In the genomic region with DNA sequence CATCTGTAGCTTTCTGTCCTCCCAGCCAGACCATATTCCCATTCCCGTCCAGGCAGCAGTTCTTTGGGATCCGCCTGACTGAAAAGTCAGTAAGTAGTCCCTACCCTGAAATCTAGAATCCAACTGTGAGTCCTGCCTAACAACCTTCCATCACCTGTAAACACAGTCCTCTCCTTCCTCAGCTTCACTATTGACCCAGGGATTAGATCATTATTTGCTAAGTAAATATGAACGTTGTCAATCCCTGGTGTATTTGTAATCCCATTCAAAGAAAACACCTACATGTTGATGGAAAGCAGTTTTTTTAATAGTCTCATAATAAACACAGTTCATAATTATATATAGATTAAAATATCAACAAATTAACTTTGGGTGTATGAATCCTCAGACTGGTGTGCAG, we compare ENCODE assay signal across 1 cellular context.
A peak's percentile ranks its signal among the peaks of the same experiment; 100 is the strongest.
TF ChIP-seq lines count a peak whose summit lies in the region.

No MANE protein-coding gene starts in this region.

TF ChIP-seq in HepG2, 621 proteins besides CTCF, POLR2A, EP300 and RAD21 (continued from another document and continues in another):
- TF ChIP-seq, protein P1, sequence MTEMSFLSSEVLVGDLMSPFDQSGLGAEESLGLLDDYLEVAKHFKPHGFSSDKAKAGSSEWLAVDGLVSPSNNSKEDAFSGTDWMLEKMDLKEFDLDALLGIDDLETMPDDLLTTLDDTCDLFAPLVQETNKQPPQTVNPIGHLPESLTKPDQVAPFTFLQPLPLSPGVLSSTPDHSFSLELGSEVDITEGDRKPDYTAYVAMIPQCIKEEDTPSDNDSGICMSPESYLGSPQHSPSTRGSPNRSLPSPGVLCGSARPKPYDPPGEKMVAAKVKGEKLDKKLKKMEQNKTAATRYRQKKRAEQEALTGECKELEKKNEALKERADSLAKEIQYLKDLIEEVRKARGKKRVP (CRISPR knock-in tag; IDR thresholded peaks at IDR 0.05): peak in 1 of 2 experiments; percentile 43; a peak in 1 of 4 replicates
- TF ChIP-seq ZNF451 (CRISPR knock-in tag; IDR thresholded peaks at IDR 0.05): no peak
- no peak for TF ChIP-seq SETDB1 (CRISPR knock-in tag; IDR thresholded peaks at IDR 0.05; ENCODE audit: borderline replicate concordance)
- TF ChIP-seq GTF3A (CRISPR knock-in tag; conservative IDR thresholded peaks at IDR 0.05): no peak
- peak; percentile 70 for TF ChIP-seq KAT8 (CRISPR knock-in tag; IDR thresholded peaks at IDR 0.05)
- no peak; the same call in 1 of the 2 replicates for TF ChIP-seq PHF21A (CRISPR knock-in tag; IDR thresholded peaks at IDR 0.05)
- peak; percentile 100 for TF ChIP-seq FOXA1 (IDR thresholded peaks at IDR 0.05)
- TF ChIP-seq FOXA1 (CRISPR knock-in tag; IDR thresholded peaks at IDR 0.05): peak; percentile 100
- no peak for TF ChIP-seq TGIF2 (CRISPR knock-in tag; IDR thresholded peaks at IDR 0.05)
- no peak for TF ChIP-seq AKAP8 (CRISPR knock-in tag; IDR thresholded peaks at IDR 0.05)
- no peak for TF ChIP-seq GTF2F1 (IDR thresholded peaks at IDR 0.05; ENCODE audit: low read length)
- no peak for TF ChIP-seq ATM (IDR thresholded peaks at IDR 0.05; ENCODE audit: borderline replicate concordance)
- TF ChIP-seq RBM39 (IDR thresholded peaks at IDR 0.05; ENCODE audit: low read depth, low read length, poor library complexity, severe bottlenecking): no peak
- TF ChIP-seq, protein P2, sequence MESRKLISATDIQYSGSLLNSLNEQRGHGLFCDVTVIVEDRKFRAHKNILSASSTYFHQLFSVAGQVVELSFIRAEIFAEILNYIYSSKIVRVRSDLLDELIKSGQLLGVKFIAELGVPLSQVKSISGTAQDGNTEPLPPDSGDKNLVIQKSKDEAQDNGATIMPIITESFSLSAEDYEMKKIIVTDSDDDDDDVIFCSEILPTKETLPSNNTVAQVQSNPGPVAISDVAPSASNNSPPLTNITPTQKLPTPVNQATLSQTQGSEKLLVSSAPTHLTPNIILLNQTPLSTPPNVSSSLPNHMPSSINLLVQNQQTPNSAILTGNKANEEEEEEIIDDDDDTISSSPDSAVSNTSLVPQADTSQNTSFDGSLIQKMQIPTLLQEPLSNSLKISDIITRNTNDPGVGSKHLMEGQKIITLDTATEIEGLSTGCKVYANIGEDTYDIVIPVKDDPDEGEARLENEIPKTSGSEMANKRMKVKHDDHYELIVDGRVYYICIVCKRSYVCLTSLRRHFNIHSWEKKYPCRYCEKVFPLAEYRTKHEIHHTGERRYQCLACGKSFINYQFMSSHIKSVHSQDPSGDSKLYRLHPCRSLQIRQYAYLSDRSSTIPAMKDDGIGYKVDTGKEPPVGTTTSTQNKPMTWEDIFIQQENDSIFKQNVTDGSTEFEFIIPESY (CRISPR knock-in tag; IDR thresholded peaks at IDR 0.05): no peak
- no peak for TF ChIP-seq TP53 (CRISPR knock-in tag; conservative IDR thresholded peaks at IDR 0.05)
- TF ChIP-seq U2AF1 (optimal IDR thresholded peaks at IDR 0.05; ENCODE audit: low read depth, low read length): no peak
- TF ChIP-seq ZNF703 (CRISPR knock-in tag; IDR thresholded peaks at IDR 0.05; ENCODE audit: borderline replicate concordance): peak; percentile 50; the same call in 1 of the 2 replicates
- TF ChIP-seq MTF2 (CRISPR knock-in tag; IDR thresholded peaks at IDR 0.05; ENCODE audit: borderline replicate concordance): no peak
- TF ChIP-seq, protein P3, sequence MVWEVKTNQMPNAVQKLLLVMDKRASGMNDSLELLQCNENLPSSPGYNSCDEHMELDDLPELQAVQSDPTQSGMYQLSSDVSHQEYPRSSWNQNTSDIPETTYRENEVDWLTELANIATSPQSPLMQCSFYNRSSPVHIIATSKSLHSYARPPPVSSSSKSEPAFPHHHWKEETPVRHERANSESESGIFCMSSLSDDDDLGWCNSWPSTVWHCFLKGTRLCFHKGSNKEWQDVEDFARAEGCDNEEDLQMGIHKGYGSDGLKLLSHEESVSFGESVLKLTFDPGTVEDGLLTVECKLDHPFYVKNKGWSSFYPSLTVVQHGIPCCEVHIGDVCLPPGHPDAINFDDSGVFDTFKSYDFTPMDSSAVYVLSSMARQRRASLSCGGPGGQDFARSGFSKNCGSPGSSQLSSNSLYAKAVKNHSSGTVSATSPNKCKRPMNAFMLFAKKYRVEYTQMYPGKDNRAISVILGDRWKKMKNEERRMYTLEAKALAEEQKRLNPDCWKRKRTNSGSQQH (CRISPR knock-in tag; IDR thresholded peaks at IDR 0.05; ENCODE audit: low read depth): peak; percentile 68; the same call in 1 of the 2 replicates
- TF ChIP-seq, protein P4, sequence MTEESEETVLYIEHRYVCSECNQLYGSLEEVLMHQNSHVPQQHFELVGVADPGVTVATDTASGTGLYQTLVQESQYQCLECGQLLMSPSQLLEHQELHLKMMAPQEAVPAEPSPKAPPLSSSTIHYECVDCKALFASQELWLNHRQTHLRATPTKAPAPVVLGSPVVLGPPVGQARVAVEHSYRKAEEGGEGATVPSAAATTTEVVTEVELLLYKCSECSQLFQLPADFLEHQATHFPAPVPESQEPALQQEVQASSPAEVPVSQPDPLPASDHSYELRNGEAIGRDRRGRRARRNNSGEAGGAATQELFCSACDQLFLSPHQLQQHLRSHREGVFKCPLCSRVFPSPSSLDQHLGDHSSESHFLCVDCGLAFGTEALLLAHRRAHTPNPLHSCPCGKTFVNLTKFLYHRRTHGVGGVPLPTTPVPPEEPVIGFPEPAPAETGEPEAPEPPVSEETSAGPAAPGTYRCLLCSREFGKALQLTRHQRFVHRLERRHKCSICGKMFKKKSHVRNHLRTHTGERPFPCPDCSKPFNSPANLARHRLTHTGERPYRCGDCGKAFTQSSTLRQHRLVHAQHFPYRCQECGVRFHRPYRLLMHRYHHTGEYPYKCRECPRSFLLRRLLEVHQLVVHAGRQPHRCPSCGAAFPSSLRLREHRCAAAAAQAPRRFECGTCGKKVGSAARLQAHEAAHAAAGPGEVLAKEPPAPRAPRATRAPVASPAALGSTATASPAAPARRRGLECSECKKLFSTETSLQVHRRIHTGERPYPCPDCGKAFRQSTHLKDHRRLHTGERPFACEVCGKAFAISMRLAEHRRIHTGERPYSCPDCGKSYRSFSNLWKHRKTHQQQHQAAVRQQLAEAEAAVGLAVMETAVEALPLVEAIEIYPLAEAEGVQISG (CRISPR knock-in tag; IDR thresholded peaks at IDR 0.05): no peak
- TF ChIP-seq, protein P5, sequence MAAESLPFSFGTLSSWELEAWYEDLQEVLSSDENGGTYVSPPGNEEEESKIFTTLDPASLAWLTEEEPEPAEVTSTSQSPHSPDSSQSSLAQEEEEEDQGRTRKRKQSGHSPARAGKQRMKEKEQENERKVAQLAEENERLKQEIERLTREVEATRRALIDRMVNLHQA (CRISPR knock-in tag; IDR thresholded peaks at IDR 0.05): no peak
- TF ChIP-seq SRSF1 (optimal IDR thresholded peaks at IDR 0.05; ENCODE audit: low read depth, low read length): no peak
- TF ChIP-seq, protein P6, sequence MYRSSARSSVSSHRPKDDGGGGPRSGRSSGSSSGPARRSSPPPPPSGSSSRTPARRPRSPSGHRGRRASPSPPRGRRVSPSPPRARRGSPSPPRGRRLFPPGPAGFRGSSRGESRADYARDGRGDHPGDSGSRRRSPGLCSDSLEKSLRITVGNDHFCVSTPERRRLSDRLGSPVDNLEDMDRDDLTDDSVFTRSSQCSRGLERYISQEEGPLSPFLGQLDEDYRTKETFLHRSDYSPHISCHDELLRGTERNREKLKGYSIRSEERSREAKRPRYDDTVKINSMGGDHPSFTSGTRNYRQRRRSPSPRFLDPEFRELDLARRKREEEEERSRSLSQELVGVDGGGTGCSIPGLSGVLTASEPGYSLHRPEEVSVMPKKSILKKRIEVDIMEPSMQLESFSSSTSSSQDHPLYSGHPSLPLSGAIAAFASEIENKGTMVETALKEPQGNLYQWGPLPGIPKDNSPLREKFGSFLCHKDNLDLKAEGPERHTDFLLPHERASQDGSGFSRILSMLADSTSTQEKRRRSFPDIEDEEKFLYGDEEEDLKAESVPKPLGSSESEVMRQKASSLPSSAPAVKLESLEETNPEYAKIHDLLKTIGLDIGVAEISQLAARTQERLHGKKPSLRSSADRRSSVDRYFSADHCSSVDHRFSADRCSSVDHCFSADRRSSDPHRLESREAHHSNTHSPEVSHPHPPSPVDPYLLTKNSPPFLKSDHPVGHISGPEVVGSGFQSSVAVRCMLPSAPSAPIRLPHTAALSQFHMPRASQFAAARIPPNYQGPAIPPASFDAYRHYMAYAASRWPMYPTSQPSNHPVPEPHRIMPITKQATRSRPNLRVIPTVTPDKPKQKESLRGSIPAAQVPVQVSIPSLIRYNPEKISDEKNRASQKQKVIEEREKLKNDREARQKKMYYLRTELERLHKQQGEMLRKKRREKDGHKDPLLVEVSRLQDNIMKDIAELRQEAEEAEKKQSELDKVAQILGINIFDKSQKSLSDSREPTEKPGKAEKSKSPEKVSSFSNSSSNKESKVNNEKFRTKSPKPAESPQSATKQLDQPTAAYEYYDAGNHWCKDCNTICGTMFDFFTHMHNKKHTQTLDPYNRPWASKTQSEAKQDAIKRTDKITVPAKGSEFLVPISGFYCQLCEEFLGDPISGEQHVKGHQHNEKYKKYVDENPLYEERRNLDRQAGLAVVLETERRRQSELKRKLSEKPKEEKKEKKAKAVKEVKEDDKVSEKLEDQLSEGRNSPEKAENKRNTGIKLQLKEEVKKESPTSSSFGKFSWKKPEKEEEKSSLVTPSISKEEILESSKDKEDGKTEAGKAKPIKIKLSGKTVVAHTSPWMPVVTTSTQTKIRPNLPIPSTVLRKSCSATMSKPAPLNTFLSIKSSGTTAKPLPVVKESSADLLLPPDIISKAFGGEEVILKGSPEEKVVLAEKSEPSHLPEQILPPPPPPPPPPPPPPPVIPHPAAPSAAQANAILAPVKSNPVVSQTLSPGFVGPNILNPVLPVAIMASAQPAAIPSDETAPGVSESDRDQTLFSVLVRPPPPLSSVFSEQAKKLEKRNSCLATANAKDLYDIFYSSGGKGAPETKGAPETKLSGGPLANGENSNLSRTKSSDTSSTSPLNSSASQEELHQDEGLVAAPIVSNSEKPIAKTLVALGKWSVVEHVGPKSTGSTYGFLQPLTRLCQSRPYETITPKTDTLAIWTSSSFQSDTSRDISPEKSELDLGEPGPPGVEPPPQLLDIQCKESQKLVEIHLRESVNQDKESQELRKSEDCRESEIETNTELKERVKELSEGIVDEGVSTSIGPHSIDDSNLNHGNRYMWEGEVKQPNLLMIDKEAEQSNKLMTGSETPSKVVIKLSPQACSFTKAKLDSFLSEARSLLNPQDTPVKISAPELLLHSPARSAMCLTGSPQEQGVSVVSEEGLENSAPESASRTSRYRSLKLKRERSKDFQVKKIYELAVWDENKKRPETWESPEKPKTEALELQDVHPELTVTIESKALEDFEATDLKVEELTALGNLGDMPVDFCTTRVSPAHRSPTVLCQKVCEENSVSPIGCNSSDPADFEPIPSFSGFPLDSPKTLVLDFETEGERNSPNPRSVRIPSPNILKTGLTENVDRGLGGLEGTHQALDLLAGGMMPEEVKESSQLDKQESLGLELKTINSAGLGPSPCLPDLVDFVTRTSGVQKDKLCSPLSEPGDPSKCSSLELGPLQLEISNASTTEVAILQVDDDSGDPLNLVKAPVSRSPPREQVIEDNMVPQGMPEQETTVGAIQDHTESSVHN (CRISPR knock-in tag; IDR thresholded peaks at IDR 0.05): no peak
- no peak for TF ChIP-seq HNF4G (IDR thresholded peaks at IDR 0.05; ENCODE audit: borderline replicate concordance, low read depth, low read length)
- TF ChIP-seq HNF4G (CRISPR knock-in tag; IDR thresholded peaks at IDR 0.05; ENCODE audit: borderline replicate concordance, low read depth): no peak
- TF ChIP-seq, protein P7, sequence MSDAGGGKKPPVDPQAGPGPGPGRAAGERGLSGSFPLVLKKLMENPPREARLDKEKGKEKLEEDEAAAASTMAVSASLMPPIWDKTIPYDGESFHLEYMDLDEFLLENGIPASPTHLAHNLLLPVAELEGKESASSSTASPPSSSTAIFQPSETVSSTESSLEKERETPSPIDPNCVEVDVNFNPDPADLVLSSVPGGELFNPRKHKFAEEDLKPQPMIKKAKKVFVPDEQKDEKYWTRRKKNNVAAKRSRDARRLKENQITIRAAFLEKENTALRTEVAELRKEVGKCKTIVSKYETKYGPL (CRISPR knock-in tag; IDR thresholded peaks at IDR 0.05): no peak
- TF ChIP-seq ZNF766 (CRISPR knock-in tag; IDR thresholded peaks at IDR 0.05; ENCODE audit: borderline replicate concordance): no peak
- peak; percentile 100 for TF ChIP-seq FOXA3 (CRISPR knock-in tag; IDR thresholded peaks at IDR 0.05)
- no peak for TF ChIP-seq ZNF839 (CRISPR knock-in tag; IDR thresholded peaks at IDR 0.05; ENCODE audit: borderline replicate concordance)
- TF ChIP-seq, protein P8, sequence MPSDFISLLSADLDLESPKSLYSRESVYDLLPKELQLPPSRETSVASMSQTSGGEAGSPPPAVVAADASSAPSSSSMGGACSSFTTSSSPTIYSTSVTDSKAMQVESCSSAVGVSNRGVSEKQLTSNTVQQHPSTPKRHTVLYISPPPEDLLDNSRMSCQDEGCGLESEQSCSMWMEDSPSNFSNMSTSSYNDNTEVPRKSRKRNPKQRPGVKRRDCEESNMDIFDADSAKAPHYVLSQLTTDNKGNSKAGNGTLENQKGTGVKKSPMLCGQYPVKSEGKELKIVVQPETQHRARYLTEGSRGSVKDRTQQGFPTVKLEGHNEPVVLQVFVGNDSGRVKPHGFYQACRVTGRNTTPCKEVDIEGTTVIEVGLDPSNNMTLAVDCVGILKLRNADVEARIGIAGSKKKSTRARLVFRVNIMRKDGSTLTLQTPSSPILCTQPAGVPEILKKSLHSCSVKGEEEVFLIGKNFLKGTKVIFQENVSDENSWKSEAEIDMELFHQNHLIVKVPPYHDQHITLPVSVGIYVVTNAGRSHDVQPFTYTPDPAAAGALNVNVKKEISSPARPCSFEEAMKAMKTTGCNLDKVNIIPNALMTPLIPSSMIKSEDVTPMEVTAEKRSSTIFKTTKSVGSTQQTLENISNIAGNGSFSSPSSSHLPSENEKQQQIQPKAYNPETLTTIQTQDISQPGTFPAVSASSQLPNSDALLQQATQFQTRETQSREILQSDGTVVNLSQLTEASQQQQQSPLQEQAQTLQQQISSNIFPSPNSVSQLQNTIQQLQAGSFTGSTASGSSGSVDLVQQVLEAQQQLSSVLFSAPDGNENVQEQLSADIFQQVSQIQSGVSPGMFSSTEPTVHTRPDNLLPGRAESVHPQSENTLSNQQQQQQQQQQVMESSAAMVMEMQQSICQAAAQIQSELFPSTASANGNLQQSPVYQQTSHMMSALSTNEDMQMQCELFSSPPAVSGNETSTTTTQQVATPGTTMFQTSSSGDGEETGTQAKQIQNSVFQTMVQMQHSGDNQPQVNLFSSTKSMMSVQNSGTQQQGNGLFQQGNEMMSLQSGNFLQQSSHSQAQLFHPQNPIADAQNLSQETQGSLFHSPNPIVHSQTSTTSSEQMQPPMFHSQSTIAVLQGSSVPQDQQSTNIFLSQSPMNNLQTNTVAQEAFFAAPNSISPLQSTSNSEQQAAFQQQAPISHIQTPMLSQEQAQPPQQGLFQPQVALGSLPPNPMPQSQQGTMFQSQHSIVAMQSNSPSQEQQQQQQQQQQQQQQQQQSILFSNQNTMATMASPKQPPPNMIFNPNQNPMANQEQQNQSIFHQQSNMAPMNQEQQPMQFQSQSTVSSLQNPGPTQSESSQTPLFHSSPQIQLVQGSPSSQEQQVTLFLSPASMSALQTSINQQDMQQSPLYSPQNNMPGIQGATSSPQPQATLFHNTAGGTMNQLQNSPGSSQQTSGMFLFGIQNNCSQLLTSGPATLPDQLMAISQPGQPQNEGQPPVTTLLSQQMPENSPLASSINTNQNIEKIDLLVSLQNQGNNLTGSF (CRISPR knock-in tag; IDR thresholded peaks at IDR 0.05): no peak
